ENCODE assay signal across 8 cellular contexts in the genomic region with DNA sequence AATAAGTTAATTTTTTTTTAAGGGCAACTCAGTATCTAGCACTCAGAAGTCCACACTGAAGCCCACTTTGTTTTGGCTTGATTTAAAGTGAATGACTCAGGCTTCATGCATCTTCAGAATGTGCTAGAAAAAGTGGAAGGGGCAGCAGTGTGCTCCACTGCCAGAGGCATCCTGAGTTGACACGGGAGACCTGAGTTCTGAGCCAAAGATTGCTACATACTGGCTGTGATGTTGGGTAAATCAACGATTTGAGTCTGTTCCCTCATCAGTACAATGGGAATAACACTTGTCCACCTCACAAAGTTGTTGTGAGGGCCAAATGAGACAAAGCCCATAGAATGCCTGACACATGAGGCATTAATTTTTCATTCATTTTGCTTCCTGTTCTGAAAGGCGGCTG. TPM values are rescaled to one million over a fixed set of nuclear protein-coding genes. Genes with fewer than 3 reads are reported as not detected.
A peak's percentile ranks its signal among the peaks of the same experiment; 100 is the strongest.
DNase-seq lines count a peak whose midpoint lies in the region; ATAC-seq and TF ChIP-seq lines count a peak whose summit lies in the region.

No MANE protein-coding gene starts in this region.

- no peaks in the 10 kb centered on the region for H4K20me1 ChIP-seq in MM.1S (ENCODE audit: insufficient read depth, low read length)

- TF ChIP-seq POLR2A in breast epithelium (IDR thresholded peaks at IDR 0.05) = no peak

- H3K4me3 Mint-ChIP-seq in CD14-positive monocyte = peak overlapping the region; percentile 55 to 67

- H3K4me3 ChIP-seq in MM.1S (ENCODE audit: low read length) (no peak overlapping the region), breast epithelium (peak overlapping the region in 1 of 3 donors; percentile 42), thymus (ENCODE audit: low read length) (no peak overlapping the region), WERI-Rb-1 (ENCODE audit: low read depth, low read length) (no peak overlapping the region)

- no peak overlapping the region for H3K4me2 ChIP-seq in MM.1S (ENCODE audit: low read depth, low read length)

- no peaks in the 10 kb centered on the region for H3K79me2 ChIP-seq in MM.1S (ENCODE audit: low read length)

- peak; percentile 61 for ATAC-seq in left lobe of liver
- ATAC-seq in GM19463 (IDR thresholded peaks at IDR 0.05; ENCODE audit: unreplicated experiment) = no peak

- H3K27ac ChIP-seq in MM.1S (ENCODE audit: low read length) (peak overlapping the region; percentile 52; the same call in 1 of the 2 replicates), breast epithelium (peak overlapping the region; percentile 91 to 97), thymus (ENCODE audit: low read depth) (peak overlapping the region; percentile 80), WERI-Rb-1 (no peak overlapping the region)

- H3K27me3 ChIP-seq in MM.1S (replicated peaks; ENCODE audit: insufficient read depth, low read length) (no peaks in the 10 kb centered on the region), breast epithelium (no peaks in the 10 kb centered on the region), thymus (ENCODE audit: control insufficient read depth, insufficient read depth) (no peaks in the 10 kb centered on the region), WERI-Rb-1 (ENCODE audit: insufficient read depth, low read depth, severe bottlenecking) (no peaks in the 10 kb centered on the region)

- WGBS in thymus = 80% methylated on average over 3 of the region's 3 CpGs

- DNase-seq in CD14-positive monocyte (ENCODE audit: low spot score) (peak; percentile 70), MM.1S (no peak), breast epithelium (ENCODE audit: low spot score in 2 of 2) (peak in 1 of 2 donors; percentile 84), left lobe of liver (ENCODE audit: low spot score) (peak; percentile 62), HUDEP-2 (lab: John Stamatoyannopoulos, UW; ENCODE audit: unreplicated experiment in 76 of 76) (no peak), WERI-Rb-1 (no peak)

- no peak overlapping the region for H2AFZ ChIP-seq in MM.1S (ENCODE audit: low read length)

- H3K27ac Mint-ChIP-seq in CD14-positive monocyte = peak overlapping the region; percentile 99 to 100 (median 100)

- H3K27me3 Mint-ChIP-seq in CD14-positive monocyte (ENCODE audit: low read depth in 3 of 3) = peaks cover 0 to 2% (median 0%) of the 10 kb centered on the region in 3 donors

- intact Hi-C loops in CD14-positive monocyte (cut with micrococcal nuclease) = loop anchor here in 1 of 2 donors (5.0 kb wide), 1 partner anchor 33 kb away; a partner anchor contains a TSS
- intact Hi-C loops in breast epithelium (cut with DNase I; ENCODE audit: low total_unique reads) = no loop called here

- H3K9me3 ChIP-seq in MM.1S (replicated peaks; ENCODE audit: insufficient read depth, low read length) (no peaks in the 10 kb centered on the region), breast epithelium (no peaks in the 10 kb centered on the region), thymus (ENCODE audit: control insufficient read depth) (no peaks in the 10 kb centered on the region), WERI-Rb-1 (ENCODE audit: severe bottlenecking) (no peaks in the 10 kb centered on the region)

- TF ChIP-seq CTCF in CD14-positive monocyte (IDR thresholded peaks at IDR 0.05) (no peak), MM.1S (IDR thresholded peaks at IDR 0.05; ENCODE audit: low read length) (no peak), breast epithelium (IDR thresholded peaks at IDR 0.05) (no peak), WERI-Rb-1 (IDR thresholded peaks at IDR 0.05; ENCODE audit: low read depth, low read length) (no peak)

- no peaks in the 10 kb centered on the region for H3K9me3 Mint-ChIP-seq in CD14-positive monocyte

- no peaks in the 10 kb centered on the region for H3K9me2 ChIP-seq in MM.1S (replicated peaks; ENCODE audit: insufficient read depth, low read length)

- peaks cover 51% of the 10 kb centered on the region for H3K4me1 Mint-ChIP-seq in CD14-positive monocyte

- H3K4me1 ChIP-seq in MM.1S (ENCODE audit: low read length) (no peaks in the 10 kb centered on the region), breast epithelium (peaks cover 19 to 21% of the 10 kb centered on the region in 2 donors), thymus (ENCODE audit: control insufficient read depth, insufficient read depth, low read length) (no peaks in the 10 kb centered on the region)

- H3K36me3 ChIP-seq in MM.1S (replicated peaks; ENCODE audit: insufficient read depth, low read length) (no peaks in the 10 kb centered on the region), breast epithelium (no peaks in the 10 kb centered on the region), thymus (ENCODE audit: control insufficient read depth, insufficient read depth) (peaks cover 57% of the 10 kb centered on the region), WERI-Rb-1 (peaks cover 64% of the 10 kb centered on the region)

- peaks cover 70 to 74% of the 10 kb centered on the region in 2 donors for H3K36me3 Mint-ChIP-seq in CD14-positive monocyte

- H3F3A ChIP-seq in MM.1S (ENCODE audit: insufficient read depth, low read length) = no peaks in the 10 kb centered on the region

- no peak overlapping the region; the same call in 1 of the 2 replicates for H3K9ac ChIP-seq in MM.1S (ENCODE audit: low read length)

RNA-seq across cellular contexts. Expression of a gene that starts 19.0 kb away (rescaled TPM):
- polyA plus RNA-seq in CD14-positive monocyte (10 to 100 TPM; 66.7 to 69.7 TPM), thymus (50.4 TPM)
- total RNA-seq in breast epithelium (100 to 1,000 TPM in 1 of 3 donors, 10 to 100 TPM in 2; 90.5 to 170 (median 93.4) TPM), left lobe of liver (9.3 TPM)

RNA-seq across cellular contexts. Expression of a gene that starts 19.2 kb away (rescaled TPM):
- polyA plus RNA-seq in CD14-positive monocyte (10 to 100 TPM; 13.6 to 13.8 TPM), thymus (10.8 TPM)
- total RNA-seq in breast epithelium (10 to 100 TPM; 15.1 to 19.9 (median 17.9) TPM), left lobe of liver (7.1 TPM)

RNA-seq across cellular contexts. Expression of a gene that starts 34.6 kb away (rescaled TPM):
- polyA plus RNA-seq in CD14-positive monocyte (10 to 100 TPM; 13.4 to 22.0 TPM), thymus (32.8 TPM)
- total RNA-seq in breast epithelium (10 to 100 TPM; 57.4 to 74.2 (median 61.3) TPM), left lobe of liver (18.8 TPM)

RNA-seq across cellular contexts. Expression of a gene that starts 34.8 kb away (rescaled TPM):
- polyA plus RNA-seq in CD14-positive monocyte (10 to 100 TPM; 19.8 to 23.2 TPM), thymus (18.3 TPM)
- total RNA-seq in breast epithelium (10 to 100 TPM; 10.5 to 11.5 (median 11.5) TPM), left lobe of liver (5.0 TPM)

Comparison
In these comparisons a context has a peak if more than half of its experiments do, and no peak if none do; other contexts are left out.
1. DNase-seq: peak in CD14-positive monocyte (single experiment) and left lobe of liver (single experiment); none in MM.1S (single experiment), HUDEP-2 (0 of 76) and WERI-Rb-1 (single experiment).